18 cellular contexts compared by ENCODE assay signal in genomic region chr1:230807029-230807428, GRCh38. TPM values are rescaled to one million over a fixed set of nuclear protein-coding genes. Genes with fewer than 3 reads are reported as not detected.
DNase-seq lines count a peak whose midpoint lies in the region; TF ChIP-seq lines count a peak whose summit lies in the region.
"Had no signal": no experiment of that assay in that cellular context is flagged by ENCODE, and none has a peak within 500 bp of the region (broad histone marks: within the 10 kb centered on the region; RNA-seq: fewer than 3 reads in every experiment).

No MANE protein-coding gene starts in this region.

- H3K27ac ChIP-seq in skeletal muscle tissue (ENCODE audit: low read depth, low read length) = peak overlapping the region; percentile 69
- H3K27ac ChIP-seq: cardiac muscle cell, Peyer's patch, right lobe of liver, VCaP had no signal

- H3K36me3 ChIP-seq in skeletal muscle tissue (ENCODE audit: control insufficient read depth in 3 of 3, insufficient read depth in 3 of 3, low read length in 3 of 3) = no peaks in the 10 kb centered on the region
- H3K36me3 ChIP-seq: cardiac muscle cell, Peyer's patch, right lobe of liver had no signal

- H3K4me1 ChIP-seq in skeletal muscle tissue (ENCODE audit: control insufficient read depth in 3 of 3, insufficient read depth in 3 of 3, low read length in 3 of 3) = peaks cover 0 to 29% (median 25%) of the 10 kb centered on the region in 3 donors
- H3K4me1 ChIP-seq: Peyer's patch, right lobe of liver had no signal

- peak; percentile 69 for DNase-seq in NCI-H446 treated with DMSO at 0.1 percent for 48 hours (lab: John Stamatoyannopoulos, UW)
- DNase-seq in ecto neural progenitor cell (ENCODE audit: low spot score) = peak; percentile 22
- DNase-seq in islet precursor cell = peak; percentile 26
- no peak for DNase-seq in foreskin fibroblast
- no peak for DNase-seq in iPS-NIHi11 (ENCODE audit: low spot score)
- DNase-seq in AG08395 (ENCODE audit: low spot score) = no peak
- no peak for DNase-seq in NCI-H1436 (lab: John Stamatoyannopoulos, UW)
- DNase-seq: GDM1; NCI-H1417 treated with DMSO at 0.1 percent for 48 hours; NCI-H510A; Peyer's patch; right lobe of liver; stimulated activated CD4-positive, alpha-beta T cell treated with anti-CD3 and anti-CD28 coated beads, Interleukin-2, amount 100 ng/mL, for 48 hours; stimulated activated CD8-positive, alpha-beta memory T cell treated with anti-CD3 and anti-CD28 coated beads, Interleukin-4, amount 100 ng/mL, for 48 hours had no signal

- TF ChIP-seq CTCF in foreskin fibroblast (IDR thresholded peaks at IDR 0.05; ENCODE audit: low read depth, low read length) = no peak

- no peaks in the 10 kb centered on the region for H3K27me3 ChIP-seq in skeletal muscle tissue (ENCODE audit: control insufficient read depth in 3 of 3, insufficient read depth in 3 of 3, low read length in 3 of 3)
- H3K27me3 ChIP-seq: Peyer's patch, right lobe of liver had no signal

- peak overlapping the region in 1 of 3 donors; percentile 63 for H3K9ac ChIP-seq in skeletal muscle tissue (ENCODE audit: low read depth in 1 of 3, low read length in 3 of 3)

- H3K4me3 ChIP-seq in skeletal muscle tissue (ENCODE audit: low read length in 3 of 3) = no peak overlapping the region
- no peak overlapping the region for H3K4me3 ChIP-seq in foreskin fibroblast (ENCODE audit: low read depth in 1 of 2, low read length in 2 of 2)
- H3K4me3 ChIP-seq: cardiac muscle cell, K562, Peyer's patch, right lobe of liver had no signal

- no peaks in the 10 kb centered on the region for H3K9me3 ChIP-seq in skeletal muscle tissue (ENCODE audit: control insufficient read depth in 3 of 3, low read length in 3 of 3)
- H3K9me3 ChIP-seq: Peyer's patch, right lobe of liver had no signal

RNA-seq across cellular contexts. Expression of gene CAPN9, which starts 59.8 kb away (rescaled TPM):
- total RNA-seq in skeletal muscle tissue = under 0.01 TPM
- total RNA-seq: K562, right lobe of liver had no signal

Comparison
In these comparisons a context has a peak if more than half of its experiments do, and no peak if none do; other contexts are left out.
1. DNase-seq: peak in NCI-H446 treated with DMSO at 0.1 percent for 48 hours (single experiment), ecto neural progenitor cell (single experiment) and islet precursor cell (single experiment); none in foreskin fibroblast (0 of 2), iPS-NIHi11 (single experiment), AG08395 (single experiment) and NCI-H1436 (single experiment).